In the genomic region with DNA sequence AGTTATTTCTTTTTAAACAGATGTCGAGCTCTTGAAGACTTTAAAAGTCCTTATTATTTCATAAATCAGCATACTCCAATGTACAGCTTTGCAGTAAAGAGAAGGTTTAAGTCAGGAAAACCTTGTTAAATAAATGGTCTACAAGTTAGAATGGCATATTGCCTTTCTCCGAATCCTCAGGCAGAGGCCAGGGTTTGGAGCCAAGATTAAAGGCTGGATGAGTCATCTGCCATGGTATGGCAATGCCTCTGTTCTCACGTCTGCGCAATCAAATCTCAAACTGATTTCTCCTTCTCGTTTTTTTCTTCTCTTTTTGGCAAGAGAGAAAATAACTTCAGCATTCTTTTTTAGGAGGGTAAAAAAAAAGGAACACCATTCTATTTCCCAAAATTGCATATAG, we compare ENCODE assay signal across 1 cellular context.
TF ChIP-seq lines count a peak whose summit lies in the region.

No MANE protein-coding gene starts in this region.

TF ChIP-seq in SK-N-SH treated with all-trans-retinoic acid at 6 μM for 48 hours, 23 proteins besides CTCF, POLR2A, EP300 and RAD21 (continued from another document):
- no peak for TF ChIP-seq PPARA (CRISPR knock-in tag; IDR thresholded peaks at IDR 0.05; ENCODE audit: borderline replicate concordance)
- no peak for TF ChIP-seq TCF4 (CRISPR knock-in tag; IDR thresholded peaks at IDR 0.05; ENCODE audit: borderline replicate concordance)
- no peak for TF ChIP-seq GLIS3 (CRISPR knock-in tag; IDR thresholded peaks at IDR 0.05)
- TF ChIP-seq, protein P1, sequence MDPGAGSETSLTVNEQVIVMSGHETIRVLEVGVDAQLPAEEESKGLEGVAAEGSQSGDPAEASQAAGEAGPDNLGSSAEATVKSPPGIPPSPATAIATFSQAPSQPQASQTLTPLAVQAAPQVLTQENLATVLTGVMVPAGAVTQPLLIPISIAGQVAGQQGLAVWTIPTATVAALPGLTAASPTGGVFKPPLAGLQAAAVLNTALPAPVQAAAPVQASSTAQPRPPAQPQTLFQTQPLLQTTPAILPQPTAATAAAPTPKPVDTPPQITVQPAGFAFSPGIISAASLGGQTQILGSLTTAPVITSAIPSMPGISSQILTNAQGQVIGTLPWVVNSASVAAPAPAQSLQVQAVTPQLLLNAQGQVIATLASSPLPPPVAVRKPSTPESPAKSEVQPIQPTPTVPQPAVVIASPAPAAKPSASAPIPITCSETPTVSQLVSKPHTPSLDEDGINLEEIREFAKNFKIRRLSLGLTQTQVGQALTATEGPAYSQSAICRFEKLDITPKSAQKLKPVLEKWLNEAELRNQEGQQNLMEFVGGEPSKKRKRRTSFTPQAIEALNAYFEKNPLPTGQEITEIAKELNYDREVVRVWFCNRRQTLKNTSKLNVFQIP (CRISPR knock-in tag; IDR thresholded peaks at IDR 0.05; ENCODE audit: borderline replicate concordance, low read depth) = no peak
- no peak for TF ChIP-seq ZNF8 (CRISPR knock-in tag; IDR thresholded peaks at IDR 0.05)
- TF ChIP-seq, protein P2, sequence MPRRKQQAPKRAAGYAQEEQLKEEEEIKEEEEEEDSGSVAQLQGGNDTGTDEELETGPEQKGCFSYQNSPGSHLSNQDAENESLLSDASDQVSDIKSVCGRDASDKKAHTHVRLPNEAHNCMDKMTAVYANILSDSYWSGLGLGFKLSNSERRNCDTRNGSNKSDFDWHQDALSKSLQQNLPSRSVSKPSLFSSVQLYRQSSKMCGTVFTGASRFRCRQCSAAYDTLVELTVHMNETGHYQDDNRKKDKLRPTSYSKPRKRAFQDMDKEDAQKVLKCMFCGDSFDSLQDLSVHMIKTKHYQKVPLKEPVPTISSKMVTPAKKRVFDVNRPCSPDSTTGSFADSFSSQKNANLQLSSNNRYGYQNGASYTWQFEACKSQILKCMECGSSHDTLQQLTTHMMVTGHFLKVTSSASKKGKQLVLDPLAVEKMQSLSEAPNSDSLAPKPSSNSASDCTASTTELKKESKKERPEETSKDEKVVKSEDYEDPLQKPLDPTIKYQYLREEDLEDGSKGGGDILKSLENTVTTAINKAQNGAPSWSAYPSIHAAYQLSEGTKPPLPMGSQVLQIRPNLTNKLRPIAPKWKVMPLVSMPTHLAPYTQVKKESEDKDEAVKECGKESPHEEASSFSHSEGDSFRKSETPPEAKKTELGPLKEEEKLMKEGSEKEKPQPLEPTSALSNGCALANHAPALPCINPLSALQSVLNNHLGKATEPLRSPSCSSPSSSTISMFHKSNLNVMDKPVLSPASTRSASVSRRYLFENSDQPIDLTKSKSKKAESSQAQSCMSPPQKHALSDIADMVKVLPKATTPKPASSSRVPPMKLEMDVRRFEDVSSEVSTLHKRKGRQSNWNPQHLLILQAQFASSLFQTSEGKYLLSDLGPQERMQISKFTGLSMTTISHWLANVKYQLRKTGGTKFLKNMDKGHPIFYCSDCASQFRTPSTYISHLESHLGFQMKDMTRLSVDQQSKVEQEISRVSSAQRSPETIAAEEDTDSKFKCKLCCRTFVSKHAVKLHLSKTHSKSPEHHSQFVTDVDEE (CRISPR knock-in tag; IDR thresholded peaks at IDR 0.05) = no peak
- TF ChIP-seq OSR1 (CRISPR knock-in tag; IDR thresholded peaks at IDR 0.05) = no peak
- TF ChIP-seq ZNF565 (CRISPR knock-in tag; conservative IDR thresholded peaks at IDR 0.05; ENCODE audit: low read depth) = no peak
- no peak for TF ChIP-seq ZNF70 (CRISPR knock-in tag; IDR thresholded peaks at IDR 0.05)
- TF ChIP-seq ZFP30 (CRISPR knock-in tag; IDR thresholded peaks at IDR 0.05) = no peak
- TF ChIP-seq, protein P3, sequence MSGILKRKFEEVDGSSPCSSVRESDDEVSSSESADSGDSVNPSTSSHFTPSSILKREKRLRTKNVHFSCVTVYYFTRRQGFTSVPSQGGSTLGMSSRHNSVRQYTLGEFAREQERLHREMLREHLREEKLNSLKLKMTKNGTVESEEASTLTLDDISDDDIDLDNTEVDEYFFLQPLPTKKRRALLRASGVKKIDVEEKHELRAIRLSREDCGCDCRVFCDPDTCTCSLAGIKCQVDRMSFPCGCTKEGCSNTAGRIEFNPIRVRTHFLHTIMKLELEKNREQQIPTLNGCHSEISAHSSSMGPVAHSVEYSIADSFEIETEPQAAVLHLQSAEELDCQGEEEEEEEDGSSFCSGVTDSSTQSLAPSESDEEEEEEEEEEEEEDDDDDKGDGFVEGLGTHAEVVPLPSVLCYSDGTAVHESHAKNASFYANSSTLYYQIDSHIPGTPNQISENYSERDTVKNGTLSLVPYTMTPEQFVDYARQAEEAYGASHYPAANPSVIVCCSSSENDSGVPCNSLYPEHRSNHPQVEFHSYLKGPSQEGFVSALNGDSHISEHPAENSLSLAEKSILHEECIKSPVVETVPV (CRISPR knock-in tag; IDR thresholded peaks at IDR 0.05) = no peak
